Comparison of ENCODE assay signal across 8 cellular contexts in genomic region chr9:112348993-112349333, GRCh38. TPM values are rescaled to one million over a fixed set of nuclear protein-coding genes. Genes with fewer than 3 reads are reported as not detected.
DNase-seq lines count a peak whose midpoint lies in the region; ATAC-seq and TF ChIP-seq lines count a peak whose summit lies in the region.

No MANE protein-coding gene starts in this region.

- peak overlapping the region in 9 of 10 donors; percentile 35 to 61 (median 50) for H3K4me3 ChIP-seq in heart right ventricle
- peak overlapping the region; percentile 26 for H3K4me3 ChIP-seq in colonic mucosa
- H3K4me3 ChIP-seq in vagina, result peak overlapping the region; percentile 32 to 37

- ATAC-seq in heart right ventricle (peak in 3 of 8 donors; percentile 17 to 35 (median 17)), left ventricle myocardium superior (no peak), HG02798 (IDR thresholded peaks at IDR 0.05; ENCODE audit: poor library complexity, unreplicated experiment) (no peak)

- TF ChIP-seq CTCF in heart right ventricle (IDR thresholded peaks at IDR 0.05) (no peak), colonic mucosa (IDR thresholded peaks at IDR 0.05) (no peak), mesothelial cell of epicardium (IDR thresholded peaks at IDR 0.05; ENCODE audit: unreplicated experiment) (no peak), vagina (IDR thresholded peaks at IDR 0.05) (no peak), GM20000 (IDR thresholded peaks at IDR 0.05; ENCODE audit: extremely low read depth, missing control alignments) (no peak)

- H3K4me1 Mint-ChIP-seq in mesothelial cell of epicardium, result peaks cover 8% of the 10 kb centered on the region

- H3K36me3 Mint-ChIP-seq in mesothelial cell of epicardium, result no peaks in the 10 kb centered on the region

- no peak overlapping the region for H3K27ac Mint-ChIP-seq in mesothelial cell of epicardium

- peaks cover 0 to 13% (median 3%) of the 10 kb centered on the region in 9 donors for H3K4me1 ChIP-seq in heart right ventricle
- H3K4me1 ChIP-seq in colonic mucosa, result peaks cover 10% of the 10 kb centered on the region
- no peaks in the 10 kb centered on the region for H3K4me1 ChIP-seq in vagina

- no peak for TF ChIP-seq POLR2A in vagina (IDR thresholded peaks at IDR 0.05)

- H3K27me3 ChIP-seq in heart right ventricle (no peaks in the 10 kb centered on the region), colonic mucosa (no peaks in the 10 kb centered on the region), vagina (no peaks in the 10 kb centered on the region)

- no peaks in the 10 kb centered on the region for H3K9me3 Mint-ChIP-seq in mesothelial cell of epicardium

- no peaks in the 10 kb centered on the region for H3K27me3 Mint-ChIP-seq in mesothelial cell of epicardium (ENCODE audit: low read depth)

- H3K27ac ChIP-seq in heart right ventricle (peak overlapping the region in 2 of 10 donors; percentile 54 to 65), colonic mucosa (peak overlapping the region; percentile 66), vagina (no peak overlapping the region)

- H3K4me3 Mint-ChIP-seq in mesothelial cell of epicardium, result peak overlapping the region; percentile 55

- H3K9ac ChIP-seq in colonic mucosa (ENCODE audit: low read depth in 2 of 2, low read length in 2 of 2), result peak overlapping the region in 1 of 2 donors; percentile 68

- intact Hi-C loops in heart right ventricle (cut with DNase I), result no loop called here
- intact Hi-C loops in left ventricle myocardium superior (cut with micrococcal nuclease), result loop anchor here (5.0 kb wide), 1 partner anchor 333 kb away; no protein-coding TSS in a partner anchor
- intact Hi-C loops in colonic mucosa (cut with DNase I), result no loop called here
- intact Hi-C loops in vagina (cut with DNase I), result no loop called here

- DNase-seq in heart right ventricle (no peak), left ventricle myocardium superior (no peak), colonic mucosa (no peak), mesothelial cell of epicardium (ENCODE audit: low spot score in 2 of 2, unreplicated experiment in 2 of 2) (no peak), vagina (ENCODE audit: extremely low spot score in 2 of 2) (no peak), GM20000 (ENCODE audit: low spot score) (no peak), SHP77 treated with DMSO at 0.1 percent for 48 hours (lab: John Stamatoyannopoulos, UW) (no peak)

- H3K9me3 ChIP-seq in heart right ventricle, result peaks cover 0 to 8% (median 0%) of the 10 kb centered on the region in 11 donors
- no peaks in the 10 kb centered on the region for H3K9me3 ChIP-seq in colonic mucosa
- H3K9me3 ChIP-seq in vagina, result no peaks in the 10 kb centered on the region

- WGBS in heart right ventricle, 2 donors, result 65% methylated on average over 4 of the region's 4 CpGs

- no peaks in the 10 kb centered on the region for H3K36me3 ChIP-seq in heart right ventricle
- no peaks in the 10 kb centered on the region for H3K36me3 ChIP-seq in colonic mucosa
- no peaks in the 10 kb centered on the region for H3K36me3 ChIP-seq in vagina

RNA-seq across cellular contexts. Expression of gene PTBP3, which starts 15.5 kb away (rescaled TPM):
- total RNA-seq in heart right ventricle (10 to 100 TPM in 9 of 10 donors, 1 to 10 TPM in 1; 9.2 to 35.5 (median 16.2) TPM), left ventricle myocardium superior (19.4 TPM), colonic mucosa (100 to 1,000 TPM; 137 to 168 TPM), mesothelial cell of epicardium (39.3 to 42.5 TPM (median 41.6 TPM) in 3 replicates), vagina (58.9 TPM)
- 1 to 10 TPM; 3.7 to 5.7 TPM for polyA plus RNA-seq in heart right ventricle

RNA-seq across cellular contexts. Expression of gene HSDL2, which starts 30.9 kb away (rescaled TPM):
- total RNA-seq in heart right ventricle, result 100 to 1,000 TPM; 129 to 238 (median 198) TPM
- 100 to 1,000 TPM in 1 of 2 donors, 10 to 100 TPM in 1; 36.6 to 119 TPM for polyA plus RNA-seq in heart right ventricle
- 284 TPM for total RNA-seq in left ventricle myocardium superior
- 10 to 100 TPM; 45.4 to 48.9 TPM for total RNA-seq in colonic mucosa
- 22.2 to 26.5 TPM (median 23.1 TPM) in 3 replicates for total RNA-seq in mesothelial cell of epicardium
- 25.8 TPM for total RNA-seq in vagina
